ENCODE assay signal across 8 cellular contexts in the genomic region with DNA sequence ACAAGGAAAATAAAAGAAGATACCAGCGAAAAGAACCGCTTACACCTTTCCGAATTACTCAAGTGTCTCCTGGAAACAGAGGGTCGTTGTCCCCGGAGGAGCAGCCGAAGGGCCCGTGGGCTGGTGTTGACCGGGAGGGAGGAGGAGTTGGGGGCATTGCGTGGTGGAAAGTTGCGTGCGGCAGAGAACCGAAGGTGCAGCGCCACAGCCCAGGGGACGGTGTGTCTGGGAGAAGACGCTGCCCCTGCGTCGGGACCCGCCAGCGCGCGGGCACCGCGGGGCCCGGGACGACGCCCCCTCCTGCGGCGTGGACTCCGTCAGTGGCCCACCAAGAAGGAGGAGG. TPM values are rescaled to one million over a fixed set of nuclear protein-coding genes. Genes with fewer than 3 reads are reported as not detected.
A peak's percentile ranks its signal among the peaks of the same experiment; 100 is the strongest.
DNase-seq lines count a peak whose midpoint lies in the region; ATAC-seq and TF ChIP-seq lines count a peak whose summit lies in the region.

No MANE protein-coding gene starts in this region.

- H3K36me3 Mint-ChIP-seq in activated naive CD8-positive, alpha-beta T cell treated with anti-CD3 and anti-CD28 coated beads for 36 hours, result peaks cover 4% of the 10 kb centered on the region

- no peak for TF ChIP-seq CTCF in sigmoid colon (IDR thresholded peaks at IDR 0.05)

- no peak for TF ChIP-seq EP300 in sigmoid colon (IDR thresholded peaks at IDR 0.05)

- no peaks in the 10 kb centered on the region for H3K36me3 ChIP-seq in sigmoid colon

- H3K9me3 ChIP-seq in sigmoid colon, result no peaks in the 10 kb centered on the region

- peak; percentile 76 to 78 for DNase-seq in NCI-H526 (lab: John Stamatoyannopoulos, UW)
- DNase-seq in activated naive CD8-positive, alpha-beta T cell treated with anti-CD3 and anti-CD28 coated beads for 36 hours, result peak; percentile 62
- DNase-seq in hepatic stellate cell (ENCODE audit: low spot score), result peak; percentile 30
- DNase-seq in sigmoid colon, result peak; percentile 64
- no peak for DNase-seq in NCI-H524 treated with DMSO at 0.1 percent for 48 hours (lab: John Stamatoyannopoulos, UW)
- no peak for DNase-seq in OCI-M2 (lab: John Stamatoyannopoulos, UW; ENCODE audit: unreplicated experiment)
- no peak for DNase-seq in NCI-H774 (lab: John Stamatoyannopoulos, UW)

- peak overlapping the region; percentile 63 to 85 (median 74) for H3K27ac ChIP-seq in sigmoid colon

- 0% methylated on average over 29 of the region's 29 CpGs for WGBS in sigmoid colon, 2 donors

- peak overlapping the region; percentile 48 to 62 (median 61) for H3K4me3 ChIP-seq in sigmoid colon

- intact Hi-C loops in sigmoid colon (cut with DNase I), result loop anchor here (5.0 kb wide), 1 partner anchor 150 kb away; no protein-coding TSS in a partner anchor

- peak; percentile 8 for ATAC-seq in GM18511 (IDR thresholded peaks at IDR 0.05; ENCODE audit: unreplicated experiment)

- TF ChIP-seq POLR2A in sigmoid colon (IDR thresholded peaks at IDR 0.05), result no peak

- H3K9me3 Mint-ChIP-seq in activated naive CD8-positive, alpha-beta T cell treated with anti-CD3 and anti-CD28 coated beads for 36 hours, result no peaks in the 10 kb centered on the region

- H3K27me3 ChIP-seq in sigmoid colon, result no peaks in the 10 kb centered on the region

- peaks cover 18% of the 10 kb centered on the region for H3K27me3 Mint-ChIP-seq in activated naive CD8-positive, alpha-beta T cell treated with anti-CD3 and anti-CD28 coated beads for 36 hours

- H3K4me1 ChIP-seq in sigmoid colon, result peaks cover 0 to 38% (median 18%) of the 10 kb centered on the region in 4 donors

- peak overlapping the region; percentile 92 for H3K27ac Mint-ChIP-seq in activated naive CD8-positive, alpha-beta T cell treated with anti-CD3 and anti-CD28 coated beads for 36 hours

- peak overlapping the region; percentile 90 for H3K4me3 Mint-ChIP-seq in activated naive CD8-positive, alpha-beta T cell treated with anti-CD3 and anti-CD28 coated beads for 36 hours

- H3K4me1 Mint-ChIP-seq in activated naive CD8-positive, alpha-beta T cell treated with anti-CD3 and anti-CD28 coated beads for 36 hours, result peaks cover 37% of the 10 kb centered on the region

RNA-seq across cellular contexts. Expression of a gene that starts 0.3 kb away (rescaled TPM):
- total RNA-seq in activated naive CD8-positive, alpha-beta T cell treated with anti-CD3 and anti-CD28 coated beads for 36 hours, result 10 to 100 TPM; 20.9 to 21.7 TPM
- total RNA-seq in sigmoid colon, result 10 to 100 TPM; 16.0 to 45.1 (median 32.9) TPM
- 10 to 100 TPM in 1 of 3 donors, 1 to 10 TPM in 2; 1.8 to 11.7 (median 3.7) TPM for polyA plus RNA-seq in sigmoid colon

Comparison
In these comparisons a context has a peak if more than half of its experiments do, and no peak if none do; other contexts are left out.
1. DNase-seq: peak in NCI-H526 (2 of 2), activated naive CD8-positive, alpha-beta T cell treated with anti-CD3 and anti-CD28 coated beads for 36 hours (single experiment), hepatic stellate cell (single experiment) and sigmoid colon (single experiment); none in NCI-H524 treated with DMSO at 0.1 percent for 48 hours (single experiment), OCI-M2 (single experiment) and NCI-H774 (single experiment).